Comparison of ENCODE assay signal across 8 cellular contexts in the genomic region with DNA sequence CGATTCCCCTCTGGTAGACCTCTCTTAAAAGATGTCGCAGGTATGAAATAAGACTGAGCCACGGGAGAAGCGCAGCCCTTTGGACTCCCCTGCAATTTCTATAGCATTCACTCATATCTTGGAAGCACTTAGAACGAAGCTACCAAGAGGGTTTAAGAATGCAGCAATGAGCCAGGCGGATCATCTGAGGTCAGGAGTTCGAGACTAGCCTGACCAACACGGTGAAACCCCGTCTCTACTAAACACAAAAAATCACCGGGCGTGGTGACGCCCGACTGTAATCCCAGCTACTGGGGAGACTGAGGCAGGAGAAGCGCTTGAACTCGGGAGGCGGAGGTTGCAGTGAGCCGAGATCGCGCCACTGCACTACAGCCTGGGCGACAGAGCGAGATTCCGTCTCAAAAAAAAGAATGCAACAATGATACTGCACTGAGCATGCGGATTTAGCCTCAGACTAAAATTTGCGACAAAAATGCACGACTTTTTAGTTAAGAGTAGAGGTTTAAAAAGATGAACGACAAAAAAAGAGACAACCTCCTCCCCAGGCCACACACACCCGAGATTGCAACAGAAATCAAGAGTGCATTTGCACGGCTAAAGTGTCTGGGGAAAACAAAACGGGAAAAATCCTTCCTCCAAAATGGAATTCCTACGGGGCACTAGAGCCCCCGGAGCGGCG. TPM values are rescaled to one million over a fixed set of nuclear protein-coding genes. Genes with fewer than 3 reads are reported as not detected.
DNase-seq lines count a peak whose midpoint lies in the region; ATAC-seq, FAIRE-seq and TF ChIP-seq lines count a peak whose summit lies in the region.

No MANE protein-coding gene starts in this region.

- H3K27me3 ChIP-seq in BLaER1: no peaks in the 10 kb centered on the region
- H3K27me3 ChIP-seq in breast epithelium: no peaks in the 10 kb centered on the region
- no peaks in the 10 kb centered on the region; a peak in 1 of 5 replicates for H3K27me3 ChIP-seq in HepG2 (ENCODE audit: control insufficient read depth in 1 of 2, insufficient read depth in 2 of 2, low read length in 2 of 2)
- H3K27me3 ChIP-seq in thyroid gland: no peaks in the 10 kb centered on the region

- TSS peak; percentile 65 for BruUV-seq in HepG2 (replicated peaks; lab: Mats Ljungman, UMichigan)

- TF ChIP-seq POLR2A in NB4 (IDR thresholded peaks at IDR 0.05; ENCODE audit: extremely low read depth, insufficient read length): no peak
- no peak for TF ChIP-seq POLR2A in breast epithelium (IDR thresholded peaks at IDR 0.05)
- 0 out of 4 replicates have a peak, but pooled peaks of 1 of the 2 experiments have one; percentile 5 for TF ChIP-seq POLR2A in HepG2 (IDR thresholded peaks at IDR 0.05; ENCODE audit: insufficient read depth in 1 of 2, low read depth in 2 of 2, low read length in 2 of 2)
- TF ChIP-seq POLR2A in thyroid gland (IDR thresholded peaks at IDR 0.05): no peak
- no peak for TF ChIP-seq POLR2A in GM12892 (IDR thresholded peaks at IDR 0.05; ENCODE audit: low read depth, low read length)

- in situ Hi-C loops in HepG2 (cut with HindIII; ENCODE audit: extremely low pct_ligation_motif_present, low pct_unique_long_range_greater_than_20kb): no loop called here

- CTCF ChIA-PET in HepG2 (lab: Yijun Ruan, JAX; ENCODE audit: low intra/inter-chr PET ratio, low total read pairs): no interaction called here

- TF ChIP-seq CTCF in NB4 (IDR thresholded peaks at IDR 0.05; ENCODE audit: low read depth, low read length): no peak
- TF ChIP-seq CTCF in breast epithelium (IDR thresholded peaks at IDR 0.05): no peak
- TF ChIP-seq CTCF in HepG2 (CRISPR knock-in tag; IDR thresholded peaks at IDR 0.05): no peak
- no peak for TF ChIP-seq CTCF in thyroid gland (IDR thresholded peaks at IDR 0.05)

- H3K4me3 ChIP-seq in BLaER1: peak overlapping the region; percentile 82
- peak overlapping the region; percentile 99 for H3K4me3 ChIP-seq in NB4 (ENCODE audit: low read depth, low read length)
- peak overlapping the region; percentile 71 to 94 (median 93) for H3K4me3 ChIP-seq in breast epithelium
- peak overlapping the region; percentile 82 to 94 (median 89) for H3K4me3 ChIP-seq in HepG2 (replicated peaks in 1 of 3; ENCODE audit: insufficient read depth in 1 of 3, low read depth in 2 of 3, low read length in 3 of 3)
- H3K4me3 ChIP-seq in thyroid gland (replicated peaks in 1 of 3): peak overlapping the region; percentile 57 to 92 (median 89)

- H3K4me1 ChIP-seq in BLaER1: peaks cover 44% of the 10 kb centered on the region
- H3K4me1 ChIP-seq in breast epithelium: peaks cover 0 to 11% of the 10 kb centered on the region in 2 donors
- H3K4me1 ChIP-seq in HepG2 (ENCODE audit: insufficient read depth, low read length): peaks cover 63% of the 10 kb centered on the region
- H3K4me1 ChIP-seq in thyroid gland: peaks cover 9 to 10% of the 10 kb centered on the region in 2 donors

- H3K9me3 ChIP-seq in BLaER1 (no peaks in the 10 kb centered on the region), breast epithelium (no peaks in the 10 kb centered on the region), HepG2 (ENCODE audit: low read length) (no peaks in the 10 kb centered on the region), thyroid gland (no peaks in the 10 kb centered on the region)

- intact Hi-C loops in breast epithelium (cut with DNase I; ENCODE audit: low total_unique reads): no loop called here
- intact Hi-C loops in HepG2 (cut with micrococcal nuclease; ENCODE audit: unreplicated experiment): loop anchor here (5.0 kb wide), 1 partner anchor 34 kb away; a partner anchor contains a TSS
- intact Hi-C loops in thyroid gland (cut with DNase I): no loop called here

- H4K20me1 ChIP-seq in BLaER1 (peaks cover 52% of the 10 kb centered on the region), HepG2 (ENCODE audit: insufficient read depth, low read length) (peaks cover 46% of the 10 kb centered on the region)

- DNase-seq in NB4 (ENCODE audit: low read depth) (peak; percentile 28), breast epithelium (ENCODE audit: low spot score in 2 of 2) (no peak), HepG2 (ENCODE audit: low spot score) (no peak), thyroid gland (no peak), GM12892 (ENCODE audit: insufficient read length) (no peak), NCI-H446 (lab: John Stamatoyannopoulos, UW) (no peak)
- DNase-seq in stimulated activated CD4-positive, alpha-beta T cell treated with anti-CD3 and anti-CD28 coated beads, Interleukin-2, amount 100 ng/mL, for 48 hours: no peak

- H3K79me2 ChIP-seq in HepG2 (ENCODE audit: insufficient read depth, low read length): peaks cover 58% of the 10 kb centered on the region

- H3K9ac ChIP-seq in BLaER1: peak overlapping the region; percentile 98
- H3K9ac ChIP-seq in HepG2 (ENCODE audit: insufficient read depth, low read depth, low read length): peak overlapping the region; percentile 99

- no peak for FAIRE-seq in HepG2 (lab: Jason Lieb, UNC)
- FAIRE-seq in GM12892 (lab: Jason Lieb, UNC): no peak

- peak overlapping the region; percentile 86 for H3K4me2 ChIP-seq in BLaER1
- peak overlapping the region; percentile 81 for H3K4me2 ChIP-seq in HepG2 (ENCODE audit: low read depth, low read length)

- ATAC-seq in HepG2: no peak

- no peak overlapping the region for H2AFZ ChIP-seq in HepG2 (ENCODE audit: low read length)

- POLR2A ChIA-PET in HepG2 (lab: Yijun Ruan, JAX): interaction anchor here (1.0 to 2.1 kb wide), 7 partner anchors 15 to 239 kb away, joined by 3 to 15 read pairs (median 5); a partner anchor contains a TSS

- peaks cover 63% of the 10 kb centered on the region for H3K36me3 ChIP-seq in BLaER1
- H3K36me3 ChIP-seq in breast epithelium: peaks cover 5% of the 10 kb centered on the region
- peaks cover 4 to 32% of the 10 kb centered on the region in 2 experiments for H3K36me3 ChIP-seq in HepG2 (replicated peaks in 1 of 2; ENCODE audit: control insufficient read depth in 1 of 2, insufficient read depth in 2 of 2, low read length in 2 of 2)
- H3K36me3 ChIP-seq in thyroid gland: peaks cover 0 to 4% of the 10 kb centered on the region in 2 donors

- WGBS in HepG2 (ENCODE audit: low lambda C conversion rate): 1% methylated on average over 33 of the region's 33 CpGs
- 2% methylated on average over 33 of the region's 33 CpGs for WGBS in thyroid gland, 2 donors

- H3K27ac ChIP-seq in BLaER1 (peak overlapping the region; percentile 97), breast epithelium (peak overlapping the region; percentile 91 to 95), HepG2 (ENCODE audit: extremely low read length, insufficient read depth, low read length) (peak overlapping the region; percentile 94), thyroid gland (peak overlapping the region; percentile 69 to 93 (median 77))

- no peak for TF ChIP-seq RAD21 in HepG2 (CRISPR knock-in tag; IDR thresholded peaks at IDR 0.05)

- TF ChIP-seq EP300 in HepG2 (IDR thresholded peaks at IDR 0.05; ENCODE audit: low read depth in 2 of 2, low read length in 2 of 2): no peak
- no peak for TF ChIP-seq EP300 in HepG2 (CRISPR knock-in tag; IDR thresholded peaks at IDR 0.05; ENCODE audit: borderline replicate concordance)

RNA-seq across cellular contexts. Expression of a gene that starts 0.7 kb away (rescaled TPM):
- total RNA-seq in breast epithelium (100 to 1,000 TPM; 112 to 153 (median 112) TPM), HepG2 (2016; rRNA removed; fragmentation: Illumina TruSeq; extraction: Trizol) (138 and 153 TPM in 2 replicates), thyroid gland (100 to 1,000 TPM; 117 to 204 (median 157) TPM)
- total RNA-seq in HepG2 (2016; cell fraction: cytosol; rRNA removed; fragmentation: Illumina TruSeq; extraction: Trizol; ENCODE audit: low read depth): 69.4 and 87.9 TPM in 2 replicates
- total RNA-seq in HepG2 (2016; cell fraction: insoluble cytoplasmic fraction; rRNA removed; fragmentation: Illumina TruSeq; extraction: Trizol): 150 and 155 TPM in 2 replicates
- 161 and 181 TPM in 2 replicates for total RNA-seq in HepG2 (2016; cell fraction: membrane; rRNA removed; fragmentation: Illumina TruSeq; extraction: Trizol)
- total RNA-seq in HepG2 (2016; cell fraction: nucleus; rRNA removed; fragmentation: Illumina TruSeq; extraction: Trizol): 122 and 141 TPM in 2 replicates
- polyA plus RNA-seq in HepG2 (2011; rRNA removed): 298 and 376 TPM in 2 replicates
- 138 and 172 TPM in 2 replicates for polyA plus RNA-seq in HepG2 (2011; cell fraction: cytosol; rRNA removed)
- polyA plus RNA-seq in HepG2 (2011; cell fraction: nucleus; rRNA removed): 48.3 and 58.7 TPM in 2 replicates
- polyA plus RNA-seq in HepG2 (2012): 275 and 344 TPM in 2 replicates
- polyA plus RNA-seq in HepG2 (2016; cell fraction: cytosol; fragmentation: Illumina TruSeq; extraction: Trizol; ENCODE audit: low read depth): 107 and 127 TPM in 2 replicates
- polyA plus RNA-seq in HepG2 (2016; cell fraction: insoluble cytoplasmic fraction; fragmentation: Illumina TruSeq; extraction: Trizol; ENCODE audit: low read depth): 138 and 146 TPM in 2 replicates
- 182 and 204 TPM in 2 replicates for polyA plus RNA-seq in HepG2 (2016; cell fraction: membrane; fragmentation: Illumina TruSeq; extraction: Trizol; ENCODE audit: low read depth)
- 192 and 196 TPM in 2 replicates for polyA plus RNA-seq in HepG2 (2016; cell fraction: nucleus; fragmentation: Illumina TruSeq; extraction: Trizol; ENCODE audit: insufficient read depth, low read depth)
- 29.6 and 82.1 TPM in 2 replicates for polyA minus RNA-seq in HepG2 (2011; rRNA and poly(A)+ RNA removed; ENCODE audit: low replicate concordance)
- polyA minus RNA-seq in HepG2 (2011; cell fraction: cytosol; rRNA and poly(A)+ RNA removed): 136 and 144 TPM in 2 replicates
- polyA minus RNA-seq in HepG2 (2011; cell fraction: nucleus; rRNA and poly(A)+ RNA removed): 77.8 and 97.8 TPM in 2 replicates
- polyA plus RNA-seq in GM12892 (2012; ENCODE audit: missing spikeins): 134 TPM

RNA-seq across cellular contexts. Expression of a gene that starts 33.1 kb away (rescaled TPM):
- total RNA-seq in breast epithelium (10 to 100 TPM; 42.9 to 54.0 (median 52.2) TPM), HepG2 (2016; rRNA removed; fragmentation: Illumina TruSeq; extraction: Trizol) (73.0 and 105 TPM in 2 replicates), thyroid gland (10 to 100 TPM; 25.4 to 67.9 (median 53.1) TPM)
- 20.7 and 28.7 TPM in 2 replicates for total RNA-seq in HepG2 (2016; cell fraction: cytosol; rRNA removed; fragmentation: Illumina TruSeq; extraction: Trizol; ENCODE audit: low read depth)
- total RNA-seq in HepG2 (2016; cell fraction: insoluble cytoplasmic fraction; rRNA removed; fragmentation: Illumina TruSeq; extraction: Trizol): 75.9 and 117 TPM in 2 replicates
- total RNA-seq in HepG2 (2016; cell fraction: membrane; rRNA removed; fragmentation: Illumina TruSeq; extraction: Trizol): 40.3 and 46.0 TPM in 2 replicates
- total RNA-seq in HepG2 (2016; cell fraction: nucleus; rRNA removed; fragmentation: Illumina TruSeq; extraction: Trizol): 53.9 and 58.5 TPM in 2 replicates
- polyA plus RNA-seq in HepG2 (2011; rRNA removed): 29.5 and 34.7 TPM in 2 replicates
- 33.1 and 35.4 TPM in 2 replicates for polyA plus RNA-seq in HepG2 (2011; cell fraction: cytosol; rRNA removed)
- 17.2 and 19.6 TPM in 2 replicates for polyA plus RNA-seq in HepG2 (2011; cell fraction: nucleus; rRNA removed)
- polyA plus RNA-seq in HepG2 (2012): 66.2 and 93.3 TPM in 2 replicates
- polyA plus RNA-seq in HepG2 (2016; cell fraction: cytosol; fragmentation: Illumina TruSeq; extraction: Trizol; ENCODE audit: low read depth): 25.6 and 27.5 TPM in 2 replicates
- polyA plus RNA-seq in HepG2 (2016; cell fraction: insoluble cytoplasmic fraction; fragmentation: Illumina TruSeq; extraction: Trizol; ENCODE audit: low read depth): 124 and 129 TPM in 2 replicates
- polyA plus RNA-seq in HepG2 (2016; cell fraction: membrane; fragmentation: Illumina TruSeq; extraction: Trizol; ENCODE audit: low read depth): 42.1 and 46.7 TPM in 2 replicates
- polyA plus RNA-seq in HepG2 (2016; cell fraction: nucleus; fragmentation: Illumina TruSeq; extraction: Trizol; ENCODE audit: insufficient read depth, low read depth): 66.9 and 70.6 TPM in 2 replicates
- 14.6 and 22.5 TPM in 2 replicates for polyA minus RNA-seq in HepG2 (2011; rRNA and poly(A)+ RNA removed; ENCODE audit: low replicate concordance)
- polyA minus RNA-seq in HepG2 (2011; cell fraction: cytosol; rRNA and poly(A)+ RNA removed): 9.6 and 17.9 TPM in 2 replicates
- 50.9 and 51.7 TPM in 2 replicates for polyA minus RNA-seq in HepG2 (2011; cell fraction: nucleus; rRNA and poly(A)+ RNA removed)
- polyA plus RNA-seq in GM12892 (2012; ENCODE audit: missing spikeins): 125 TPM
